1 cellular context compared by ENCODE assay signal in the genomic region with DNA sequence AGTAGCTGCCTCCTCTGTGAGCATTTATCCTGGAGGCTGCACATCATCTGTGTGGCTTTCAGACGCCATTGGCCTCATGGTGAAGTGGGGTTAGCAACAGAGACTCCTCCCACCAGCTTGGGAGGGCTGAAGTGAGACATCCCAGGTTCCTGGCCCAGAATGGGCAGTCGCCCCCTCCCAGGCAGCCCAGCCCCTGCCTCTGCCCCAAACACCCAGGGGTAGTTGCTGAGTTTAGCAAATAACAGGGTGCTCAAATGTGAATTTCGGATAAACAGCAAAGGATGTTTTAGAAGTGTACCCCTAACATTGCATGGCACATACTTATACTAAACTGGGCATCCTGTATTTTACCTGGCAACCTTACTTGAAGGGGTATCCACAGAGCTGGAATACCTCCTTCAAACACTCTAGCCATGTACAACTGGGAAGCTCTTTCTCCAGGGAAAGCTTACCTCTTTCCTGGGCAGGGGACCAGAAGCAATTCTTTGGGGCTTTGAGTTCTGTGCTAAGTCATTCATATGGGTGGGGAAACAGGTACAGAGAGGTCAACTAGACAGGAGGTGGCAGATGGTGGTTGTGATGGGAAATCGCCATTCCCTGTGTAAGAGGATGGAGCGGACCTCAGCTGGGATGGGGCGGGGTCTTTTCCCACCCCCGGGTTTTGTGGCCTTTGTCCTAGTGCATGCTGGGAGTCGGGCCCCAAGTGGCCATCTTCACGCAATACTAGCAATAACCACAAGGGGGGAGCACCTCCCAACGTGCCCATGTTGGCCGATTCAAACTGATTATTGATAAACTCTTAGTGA.
A peak's percentile ranks its signal among the peaks of the same experiment; 100 is the strongest.
TF ChIP-seq lines count a peak whose summit lies in the region.

No MANE protein-coding gene starts in this region.

TF ChIP-seq in endothelial cell of umbilical vein, 7 proteins besides CTCF, POLR2A, EP300 and RAD21:
- TF ChIP-seq MYC (IDR thresholded peaks at IDR 0.05; ENCODE audit: low read depth, low read length) (no peak), EZH2 (IDR thresholded peaks at IDR 0.05; ENCODE audit: borderline replicate concordance, low read depth, low read length, severe bottlenecking) (no peak), GATA2 (IDR thresholded peaks at IDR 0.05; ENCODE audit: insufficient read depth, insufficient read length, low read depth, low read length) (no peak), POLR2AphosphoS5 (IDR thresholded peaks at IDR 0.05; ENCODE audit: insufficient read depth, low read depth, low read length) (peak; percentile 64), JUN (IDR thresholded peaks at IDR 0.05; ENCODE audit: borderline replicate concordance, insufficient read depth, insufficient read length, low read depth) (no peak), FOS (IDR thresholded peaks at IDR 0.05; ENCODE audit: borderline replicate concordance, insufficient read depth, low read length) (no peak)
- TF ChIP-seq, protein P1, sequence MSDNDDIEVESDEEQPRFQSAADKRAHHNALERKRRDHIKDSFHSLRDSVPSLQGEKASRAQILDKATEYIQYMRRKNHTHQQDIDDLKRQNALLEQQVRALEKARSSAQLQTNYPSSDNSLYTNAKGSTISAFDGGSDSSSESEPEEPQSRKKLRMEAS (IDR thresholded peaks at IDR 0.05; ENCODE audit: insufficient read depth, insufficient read length), result no peak
